Comparison of ENCODE assay signal across 15 cellular contexts in genomic region chr13:112636401-112636975, GRCh38.
"Had no signal": no experiment of that assay in that cellular context is flagged by ENCODE, and none has a peak within 500 bp of the region (broad histone marks: within the 10 kb centered on the region; RNA-seq: fewer than 3 reads in every experiment).

No MANE protein-coding gene starts in this region.

- DNase-seq: effector memory CD4-positive, alpha-beta T cell; esophagus squamous epithelium; foreskin fibroblast; head of caudate nucleus; kidney glomerular epithelial cell; mammary epithelial cell; mucosa of descending colon; naive thymus-derived CD8-positive, alpha-beta T cell; posterior cingulate gyrus; stimulated activated CD4-positive, alpha-beta T cell treated with anti-CD3 and anti-CD28 coated beads, Interleukin-2, amount 100 ng/mL, for 48 hours; stimulated activated naive CD8-positive, alpha-beta T cell treated with anti-CD3 and anti-CD28 coated beads, Interleukin-15, Interleukin-2, amounts not matched to agents 100 U/mL and 50 U/mL, for 24 hours; tibial artery had no signal

- H3K4me1 ChIP-seq: tibial artery had no signal

- H3K9me3 ChIP-seq: esophagus squamous epithelium, mucosa of descending colon, suprapubic skin, tibial artery had no signal

- H3K4me2 ChIP-seq: hepatocyte had no signal

- H3K27ac ChIP-seq: esophagus squamous epithelium, hepatocyte, suprapubic skin, tibial artery had no signal

- H3K79me2 ChIP-seq: hepatocyte had no signal

- H3K36me3 ChIP-seq: esophagus squamous epithelium, suprapubic skin, tibial artery had no signal

- FAIRE-seq: small intestine had no signal

- H2AFZ ChIP-seq: hepatocyte had no signal

- H3K4me3 ChIP-seq: esophagus squamous epithelium, hepatocyte, mucosa of descending colon, suprapubic skin, tibial artery had no signal
